1 cellular context compared by ENCODE assay signal in the genomic region with DNA sequence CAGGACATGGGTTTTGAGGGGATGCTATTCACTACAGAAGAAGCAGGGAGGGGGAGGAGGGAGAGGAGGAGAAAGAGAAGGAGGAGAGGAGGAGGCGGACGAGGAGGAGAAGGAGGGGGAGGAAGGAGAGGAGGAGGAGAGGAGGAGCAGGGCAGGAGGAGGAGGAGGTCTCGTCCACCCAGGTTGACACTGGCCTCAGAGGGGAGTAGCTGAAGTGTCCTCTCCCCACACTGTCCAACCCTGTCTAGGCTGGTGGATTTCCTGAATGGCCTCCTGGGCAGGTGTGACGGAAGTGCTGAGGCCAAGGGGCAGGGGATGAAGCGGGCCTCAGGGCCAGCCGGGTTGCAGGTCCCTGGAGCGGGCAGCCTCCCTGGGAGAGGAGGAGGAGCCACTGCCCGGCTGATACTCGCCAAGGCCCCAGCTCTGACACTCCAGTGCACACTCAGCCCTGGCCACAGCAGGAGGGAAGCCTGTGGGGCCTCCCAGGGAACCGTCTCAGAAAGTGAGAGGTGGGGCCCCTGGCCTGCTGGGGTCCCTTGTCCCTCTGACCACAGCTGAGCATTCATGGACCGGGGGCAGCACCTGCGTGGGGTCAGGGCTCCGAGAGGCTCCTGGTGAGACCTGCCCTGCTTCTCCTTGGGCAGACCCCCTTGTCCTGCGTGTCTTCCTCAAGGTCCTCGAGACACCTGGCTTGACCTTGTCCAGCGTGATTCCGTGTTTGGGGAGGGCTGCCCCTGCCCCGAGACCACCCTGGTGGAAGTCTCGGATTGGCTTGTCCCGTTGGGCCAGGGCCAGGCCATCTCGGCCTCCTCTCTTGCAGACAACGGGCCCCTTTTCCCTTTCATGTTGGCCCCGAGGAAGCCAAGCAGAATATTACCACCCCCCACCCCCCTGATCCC.
A peak's percentile ranks its signal among the peaks of the same experiment; 100 is the strongest.
TF ChIP-seq lines count a peak whose summit lies in the region.

No MANE protein-coding gene starts in this region.

TF ChIP-seq in HepG2, 621 proteins besides CTCF, POLR2A, EP300 and RAD21 (continued from another document and continues in another):
- TF ChIP-seq RARA (CRISPR knock-in tag; IDR thresholded peaks at IDR 0.05) = peak; percentile 67; the same call in 1 of the 2 replicates
- no peak for TF ChIP-seq ZBTB42 (CRISPR knock-in tag; IDR thresholded peaks at IDR 0.05)
- TF ChIP-seq ZNF264 (CRISPR knock-in tag; IDR thresholded peaks at IDR 0.05) = no peak
- no peak for TF ChIP-seq ZNF672 (CRISPR knock-in tag; IDR thresholded peaks at IDR 0.05)
- TF ChIP-seq, protein P1, sequence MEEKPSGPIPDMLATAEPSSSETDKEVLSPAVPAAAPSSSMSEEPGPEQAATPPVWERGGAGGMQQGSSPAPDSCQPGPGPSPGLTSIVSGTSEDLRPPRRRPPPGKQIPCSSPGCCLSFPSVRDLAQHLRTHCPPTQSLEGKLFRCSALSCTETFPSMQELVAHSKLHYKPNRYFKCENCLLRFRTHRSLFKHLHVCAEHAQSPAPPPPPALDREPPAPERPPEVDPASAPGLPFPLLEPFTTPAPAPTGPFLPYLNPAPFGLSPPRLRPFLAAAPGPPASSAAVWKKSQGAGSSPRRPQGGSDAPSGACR (CRISPR knock-in tag; IDR thresholded peaks at IDR 0.05) = no peak
- no peak for TF ChIP-seq MAZ (IDR thresholded peaks at IDR 0.05; ENCODE audit: borderline replicate concordance, low read depth, low read length)
- TF ChIP-seq MAZ (CRISPR knock-in tag; IDR thresholded peaks at IDR 0.05; ENCODE audit: low read depth) = peak; percentile 36; the same call in 1 of the 2 replicates
- TF ChIP-seq RBM22 (optimal IDR thresholded peaks at IDR 0.05; ENCODE audit: low read length) = no peak
- TF ChIP-seq EED (CRISPR knock-in tag; IDR thresholded peaks at IDR 0.05) = no peak
- no peak for TF ChIP-seq ZNF34 (CRISPR knock-in tag; IDR thresholded peaks at IDR 0.05; ENCODE audit: borderline replicate concordance)
- no peak for TF ChIP-seq DMAP1 (CRISPR knock-in tag; IDR thresholded peaks at IDR 0.05)
- TF ChIP-seq ZSCAN25 (CRISPR knock-in tag; IDR thresholded peaks at IDR 0.05) = no peak
- TF ChIP-seq KLF16 (CRISPR knock-in tag; IDR thresholded peaks at IDR 0.05) = no peak
- no peak for TF ChIP-seq MAFG (CRISPR knock-in tag; IDR thresholded peaks at IDR 0.05)
- TF ChIP-seq, protein P2, sequence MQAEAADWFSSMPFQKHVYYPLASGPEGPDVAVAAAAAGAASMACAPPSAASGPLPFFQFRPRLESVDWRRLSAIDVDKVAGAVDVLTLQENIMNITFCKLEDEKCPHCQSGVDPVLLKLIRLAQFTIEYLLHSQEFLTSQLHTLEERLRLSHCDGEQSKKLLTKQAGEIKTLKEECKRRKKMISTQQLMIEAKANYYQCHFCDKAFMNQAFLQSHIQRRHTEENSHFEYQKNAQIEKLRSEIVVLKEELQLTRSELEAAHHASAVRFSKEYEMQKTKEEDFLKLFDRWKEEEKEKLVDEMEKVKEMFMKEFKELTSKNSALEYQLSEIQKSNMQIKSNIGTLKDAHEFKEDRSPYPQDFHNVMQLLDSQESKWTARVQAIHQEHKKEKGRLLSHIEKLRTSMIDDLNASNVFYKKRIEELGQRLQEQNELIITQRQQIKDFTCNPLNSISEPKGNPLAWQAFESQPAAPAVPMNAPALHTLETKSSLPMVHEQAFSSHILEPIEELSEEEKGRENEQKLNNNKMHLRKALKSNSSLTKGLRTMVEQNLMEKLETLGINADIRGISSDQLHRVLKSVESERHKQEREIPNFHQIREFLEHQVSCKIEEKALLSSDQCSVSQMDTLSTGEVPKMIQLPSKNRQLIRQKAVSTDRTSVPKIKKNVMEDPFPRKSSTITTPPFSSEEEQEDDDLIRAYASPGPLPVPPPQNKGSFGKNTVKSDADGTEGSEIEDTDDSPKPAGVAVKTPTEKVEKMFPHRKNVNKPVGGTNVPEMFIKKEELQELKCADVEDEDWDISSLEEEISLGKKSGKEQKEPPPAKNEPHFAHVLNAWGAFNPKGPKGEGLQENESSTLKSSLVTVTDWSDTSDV (CRISPR knock-in tag; IDR thresholded peaks at IDR 0.05) = 0 out of 2 replicates have a peak, but pooled peaks have one; percentile 14
- no peak for TF ChIP-seq HNF4A (CRISPR knock-in tag; IDR thresholded peaks at IDR 0.05)
- TF ChIP-seq, protein P3, sequence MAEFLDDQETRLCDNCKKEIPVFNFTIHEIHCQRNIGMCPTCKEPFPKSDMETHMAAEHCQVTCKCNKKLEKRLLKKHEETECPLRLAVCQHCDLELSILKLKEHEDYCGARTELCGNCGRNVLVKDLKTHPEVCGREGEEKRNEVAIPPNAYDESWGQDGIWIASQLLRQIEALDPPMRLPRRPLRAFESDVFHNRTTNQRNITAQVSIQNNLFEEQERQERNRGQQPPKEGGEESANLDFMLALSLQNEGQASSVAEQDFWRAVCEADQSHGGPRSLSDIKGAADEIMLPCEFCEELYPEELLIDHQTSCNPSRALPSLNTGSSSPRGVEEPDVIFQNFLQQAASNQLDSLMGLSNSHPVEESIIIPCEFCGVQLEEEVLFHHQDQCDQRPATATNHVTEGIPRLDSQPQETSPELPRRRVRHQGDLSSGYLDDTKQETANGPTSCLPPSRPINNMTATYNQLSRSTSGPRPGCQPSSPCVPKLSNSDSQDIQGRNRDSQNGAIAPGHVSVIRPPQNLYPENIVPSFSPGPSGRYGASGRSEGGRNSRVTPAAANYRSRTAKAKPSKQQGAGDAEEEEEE (CRISPR knock-in tag; IDR thresholded peaks at IDR 0.05; ENCODE audit: borderline replicate concordance) = no peak
- TF ChIP-seq ATF1 (CRISPR knock-in tag; IDR thresholded peaks at IDR 0.05) = no peak
- TF ChIP-seq, protein P4, sequence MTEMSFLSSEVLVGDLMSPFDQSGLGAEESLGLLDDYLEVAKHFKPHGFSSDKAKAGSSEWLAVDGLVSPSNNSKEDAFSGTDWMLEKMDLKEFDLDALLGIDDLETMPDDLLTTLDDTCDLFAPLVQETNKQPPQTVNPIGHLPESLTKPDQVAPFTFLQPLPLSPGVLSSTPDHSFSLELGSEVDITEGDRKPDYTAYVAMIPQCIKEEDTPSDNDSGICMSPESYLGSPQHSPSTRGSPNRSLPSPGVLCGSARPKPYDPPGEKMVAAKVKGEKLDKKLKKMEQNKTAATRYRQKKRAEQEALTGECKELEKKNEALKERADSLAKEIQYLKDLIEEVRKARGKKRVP (CRISPR knock-in tag; IDR thresholded peaks at IDR 0.05) = no peak
- no peak for TF ChIP-seq ZNF253 (CRISPR knock-in tag; IDR thresholded peaks at IDR 0.05; ENCODE audit: borderline replicate concordance)
- no peak; the same call in 1 of the 2 replicates for TF ChIP-seq NFKB2 (CRISPR knock-in tag; IDR thresholded peaks at IDR 0.05; ENCODE audit: borderline replicate concordance)
- TF ChIP-seq, protein P5, sequence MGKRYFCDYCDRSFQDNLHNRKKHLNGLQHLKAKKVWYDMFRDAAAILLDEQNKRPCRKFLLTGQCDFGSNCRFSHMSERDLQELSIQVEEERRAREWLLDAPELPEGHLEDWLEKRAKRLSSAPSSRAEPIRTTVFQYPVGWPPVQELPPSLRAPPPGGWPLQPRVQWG (CRISPR knock-in tag; IDR thresholded peaks at IDR 0.05; ENCODE audit: borderline replicate concordance, low read depth) = no peak
- TF ChIP-seq, protein P6, sequence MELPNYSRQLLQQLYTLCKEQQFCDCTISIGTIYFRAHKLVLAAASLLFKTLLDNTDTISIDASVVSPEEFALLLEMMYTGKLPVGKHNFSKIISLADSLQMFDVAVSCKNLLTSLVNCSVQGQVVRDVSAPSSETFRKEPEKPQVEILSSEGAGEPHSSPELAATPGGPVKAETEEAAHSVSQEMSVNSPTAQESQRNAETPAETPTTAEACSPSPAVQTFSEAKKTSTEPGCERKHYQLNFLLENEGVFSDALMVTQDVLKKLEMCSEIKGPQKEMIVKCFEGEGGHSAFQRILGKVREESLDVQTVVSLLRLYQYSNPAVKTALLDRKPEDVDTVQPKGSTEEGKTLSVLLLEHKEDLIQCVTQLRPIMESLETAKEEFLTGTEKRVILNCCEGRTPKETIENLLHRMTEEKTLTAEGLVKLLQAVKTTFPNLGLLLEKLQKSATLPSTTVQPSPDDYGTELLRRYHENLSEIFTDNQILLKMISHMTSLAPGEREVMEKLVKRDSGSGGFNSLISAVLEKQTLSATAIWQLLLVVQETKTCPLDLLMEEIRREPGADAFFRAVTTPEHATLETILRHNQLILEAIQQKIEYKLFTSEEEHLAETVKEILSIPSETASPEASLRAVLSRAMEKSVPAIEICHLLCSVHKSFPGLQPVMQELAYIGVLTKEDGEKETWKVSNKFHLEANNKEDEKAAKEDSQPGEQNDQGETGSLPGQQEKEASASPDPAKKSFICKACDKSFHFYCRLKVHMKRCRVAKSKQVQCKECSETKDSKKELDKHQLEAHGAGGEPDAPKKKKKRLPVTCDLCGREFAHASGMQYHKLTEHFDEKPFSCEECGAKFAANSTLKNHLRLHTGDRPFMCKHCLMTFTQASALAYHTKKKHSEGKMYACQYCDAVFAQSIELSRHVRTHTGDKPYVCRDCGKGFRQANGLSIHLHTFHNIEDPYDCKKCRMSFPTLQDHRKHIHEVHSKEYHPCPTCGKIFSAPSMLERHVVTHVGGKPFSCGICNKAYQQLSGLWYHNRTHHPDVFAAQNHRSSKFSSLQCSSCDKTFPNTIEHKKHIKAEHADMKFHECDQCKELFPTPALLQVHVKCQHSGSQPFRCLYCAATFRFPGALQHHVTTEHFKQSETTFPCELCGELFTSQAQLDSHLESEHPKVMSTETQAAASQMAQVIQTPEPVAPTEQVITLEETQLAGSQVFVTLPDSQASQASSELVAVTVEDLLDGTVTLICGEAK (IDR thresholded peaks at IDR 0.05) = no peak
- TF ChIP-seq, protein P6 (CRISPR knock-in tag; IDR thresholded peaks at IDR 0.05) = 0 out of 2 replicates have a peak, but pooled peaks have one; percentile 14
- TF ChIP-seq, protein P7, sequence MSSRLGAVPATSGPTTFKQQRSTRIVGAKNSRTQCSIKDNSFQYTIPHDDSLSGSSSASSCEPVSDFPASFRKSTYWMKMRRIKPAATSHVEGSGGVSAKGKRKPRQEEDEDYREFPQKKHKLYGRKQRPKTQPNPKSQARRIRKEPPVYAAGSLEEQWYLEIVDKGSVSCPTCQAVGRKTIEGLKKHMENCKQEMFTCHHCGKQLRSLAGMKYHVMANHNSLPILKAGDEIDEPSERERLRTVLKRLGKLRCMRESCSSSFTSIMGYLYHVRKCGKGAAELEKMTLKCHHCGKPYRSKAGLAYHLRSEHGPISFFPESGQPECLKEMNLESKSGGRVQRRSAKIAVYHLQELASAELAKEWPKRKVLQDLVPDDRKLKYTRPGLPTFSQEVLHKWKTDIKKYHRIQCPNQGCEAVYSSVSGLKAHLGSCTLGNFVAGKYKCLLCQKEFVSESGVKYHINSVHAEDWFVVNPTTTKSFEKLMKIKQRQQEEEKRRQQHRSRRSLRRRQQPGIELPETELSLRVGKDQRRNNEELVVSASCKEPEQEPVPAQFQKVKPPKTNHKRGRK (CRISPR knock-in tag; IDR thresholded peaks at IDR 0.05) = 0 out of 2 replicates have a peak, but pooled peaks have one; percentile 17
- TF ChIP-seq ZNF460 (CRISPR knock-in tag; IDR thresholded peaks at IDR 0.05; ENCODE audit: borderline replicate concordance) = no peak
- 0 out of 2 replicates have a peak, but pooled peaks have one; percentile 42 for TF ChIP-seq GZF1 (CRISPR knock-in tag; IDR thresholded peaks at IDR 0.05)
- no peak for TF ChIP-seq MED1 (CRISPR knock-in tag; IDR thresholded peaks at IDR 0.05)
- 0 out of 2 replicates have a peak, but pooled peaks have one; percentile 14 for TF ChIP-seq HIVEP1 (CRISPR knock-in tag; IDR thresholded peaks at IDR 0.05)
- TF ChIP-seq, protein P8, sequence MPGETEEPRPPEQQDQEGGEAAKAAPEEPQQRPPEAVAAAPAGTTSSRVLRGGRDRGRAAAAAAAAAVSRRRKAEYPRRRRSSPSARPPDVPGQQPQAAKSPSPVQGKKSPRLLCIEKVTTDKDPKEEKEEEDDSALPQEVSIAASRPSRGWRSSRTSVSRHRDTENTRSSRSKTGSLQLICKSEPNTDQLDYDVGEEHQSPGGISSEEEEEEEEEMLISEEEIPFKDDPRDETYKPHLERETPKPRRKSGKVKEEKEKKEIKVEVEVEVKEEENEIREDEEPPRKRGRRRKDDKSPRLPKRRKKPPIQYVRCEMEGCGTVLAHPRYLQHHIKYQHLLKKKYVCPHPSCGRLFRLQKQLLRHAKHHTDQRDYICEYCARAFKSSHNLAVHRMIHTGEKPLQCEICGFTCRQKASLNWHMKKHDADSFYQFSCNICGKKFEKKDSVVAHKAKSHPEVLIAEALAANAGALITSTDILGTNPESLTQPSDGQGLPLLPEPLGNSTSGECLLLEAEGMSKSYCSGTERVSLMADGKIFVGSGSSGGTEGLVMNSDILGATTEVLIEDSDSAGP (CRISPR knock-in tag; IDR thresholded peaks at IDR 0.05; ENCODE audit: borderline replicate concordance) = no peak
- TF ChIP-seq ZNF230 (CRISPR knock-in tag; IDR thresholded peaks at IDR 0.05) = no peak
- TF ChIP-seq HNRNPL (IDR thresholded peaks at IDR 0.05; ENCODE audit: low read depth, low read length) = peak; percentile 77; the same call in 1 of the 2 replicates
- TF ChIP-seq KDM5B (CRISPR knock-in tag; IDR thresholded peaks at IDR 0.05; ENCODE audit: borderline replicate concordance) = peak; percentile 46; the same call in 1 of the 2 replicates
- no peak for TF ChIP-seq CBX2 (IDR thresholded peaks at IDR 0.05; ENCODE audit: low read depth, low read length)
- 0 out of 2 replicates have a peak, but pooled peaks have one; percentile 38 for TF ChIP-seq CBX2 (CRISPR knock-in tag; IDR thresholded peaks at IDR 0.05; ENCODE audit: low read depth)
- TF ChIP-seq YEATS2 (CRISPR knock-in tag; IDR thresholded peaks at IDR 0.05; ENCODE audit: borderline replicate concordance) = no peak
- no peak for TF ChIP-seq SIX1 (CRISPR knock-in tag; IDR thresholded peaks at IDR 0.05; ENCODE audit: borderline replicate concordance)
- TF ChIP-seq NCOA5 (CRISPR knock-in tag; IDR thresholded peaks at IDR 0.05) = no peak
- no peak for TF ChIP-seq SYNCRIP (IDR thresholded peaks at IDR 0.05; ENCODE audit: insufficient read depth, low read depth, low read length)
- no peak for TF ChIP-seq ZNF101 (CRISPR knock-in tag; IDR thresholded peaks at IDR 0.05; ENCODE audit: borderline replicate concordance, low read depth)
